Comparison of ENCODE assay signal across 1 cellular context in the genomic region with DNA sequence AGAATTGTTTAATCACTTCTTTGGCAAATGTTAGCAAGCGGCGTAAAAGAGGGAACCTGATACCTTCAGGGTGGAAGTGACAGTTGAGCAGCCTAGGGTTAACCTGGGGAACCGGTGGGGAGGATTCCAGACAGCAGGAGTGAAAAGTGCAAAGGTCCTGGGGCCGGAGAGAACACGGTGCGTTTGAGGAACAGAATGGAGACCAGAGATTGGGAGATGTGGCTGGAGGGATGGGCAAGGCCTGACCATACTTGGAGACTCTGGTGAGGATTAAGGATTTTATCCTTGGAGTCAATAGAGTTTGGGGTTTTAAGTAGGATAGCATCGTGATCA.
TF ChIP-seq lines count a peak whose summit lies in the region.

No MANE protein-coding gene starts in this region.

TF ChIP-seq in H1, 55 proteins besides CTCF, POLR2A, EP300 and RAD21:
- no peak; the same call in 1 of the 2 replicates for TF ChIP-seq KDM1A (IDR thresholded peaks at IDR 0.05; ENCODE audit: borderline replicate concordance, low read length)
- TF ChIP-seq SP2 (IDR thresholded peaks at IDR 0.05; ENCODE audit: low read length), result no peak
- no peak for TF ChIP-seq BCL11A (IDR thresholded peaks at IDR 0.05; ENCODE audit: low read depth in 2 of 2, low read length in 2 of 2)
- TF ChIP-seq SIX5 (IDR thresholded peaks at IDR 0.05; ENCODE audit: low read depth, low read length), result no peak
- TF ChIP-seq CBX5 (IDR thresholded peaks at IDR 0.05; ENCODE audit: low read depth, low read length), result no peak
- TF ChIP-seq SAP30 (IDR thresholded peaks at IDR 0.05; ENCODE audit: insufficient read depth, insufficient replicate concordance, low read length), result no peak
- TF ChIP-seq, protein P1, sequence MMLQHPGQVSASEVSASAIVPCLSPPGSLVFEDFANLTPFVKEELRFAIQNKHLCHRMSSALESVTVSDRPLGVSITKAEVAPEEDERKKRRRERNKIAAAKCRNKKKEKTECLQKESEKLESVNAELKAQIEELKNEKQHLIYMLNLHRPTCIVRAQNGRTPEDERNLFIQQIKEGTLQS (IDR thresholded peaks at IDR 0.05; ENCODE audit: insufficient read depth, low read depth, low read length), result no peak
- TF ChIP-seq HDAC2 (IDR thresholded peaks at IDR 0.05; ENCODE audit: borderline replicate concordance in 1 of 2, low read depth in 2 of 2, low read length in 2 of 2), result no peak
- TF ChIP-seq KDM5A (IDR thresholded peaks at IDR 0.05; ENCODE audit: low read length), result no peak
- TF ChIP-seq CHD1 (IDR thresholded peaks at IDR 0.05; ENCODE audit: low read depth, low read length), result no peak
- TF ChIP-seq, protein P2, sequence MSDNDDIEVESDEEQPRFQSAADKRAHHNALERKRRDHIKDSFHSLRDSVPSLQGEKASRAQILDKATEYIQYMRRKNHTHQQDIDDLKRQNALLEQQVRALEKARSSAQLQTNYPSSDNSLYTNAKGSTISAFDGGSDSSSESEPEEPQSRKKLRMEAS (IDR thresholded peaks at IDR 0.05), result no peak
- no peak for TF ChIP-seq ASH2L (IDR thresholded peaks at IDR 0.05; ENCODE audit: low read length)
- TF ChIP-seq CEBPB (IDR thresholded peaks at IDR 0.05; ENCODE audit: low read depth, low read length), result no peak
- TF ChIP-seq, protein P3, sequence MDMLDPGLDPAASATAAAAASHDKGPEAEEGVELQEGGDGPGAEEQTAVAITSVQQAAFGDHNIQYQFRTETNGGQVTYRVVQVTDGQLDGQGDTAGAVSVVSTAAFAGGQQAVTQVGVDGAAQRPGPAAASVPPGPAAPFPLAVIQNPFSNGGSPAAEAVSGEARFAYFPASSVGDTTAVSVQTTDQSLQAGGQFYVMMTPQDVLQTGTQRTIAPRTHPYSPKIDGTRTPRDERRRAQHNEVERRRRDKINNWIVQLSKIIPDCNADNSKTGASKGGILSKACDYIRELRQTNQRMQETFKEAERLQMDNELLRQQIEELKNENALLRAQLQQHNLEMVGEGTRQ (IDR thresholded peaks at IDR 0.05; ENCODE audit: low read length), result no peak
- TF ChIP-seq SP4 (IDR thresholded peaks at IDR 0.05; ENCODE audit: low read length), result no peak
